In the genomic region with DNA sequence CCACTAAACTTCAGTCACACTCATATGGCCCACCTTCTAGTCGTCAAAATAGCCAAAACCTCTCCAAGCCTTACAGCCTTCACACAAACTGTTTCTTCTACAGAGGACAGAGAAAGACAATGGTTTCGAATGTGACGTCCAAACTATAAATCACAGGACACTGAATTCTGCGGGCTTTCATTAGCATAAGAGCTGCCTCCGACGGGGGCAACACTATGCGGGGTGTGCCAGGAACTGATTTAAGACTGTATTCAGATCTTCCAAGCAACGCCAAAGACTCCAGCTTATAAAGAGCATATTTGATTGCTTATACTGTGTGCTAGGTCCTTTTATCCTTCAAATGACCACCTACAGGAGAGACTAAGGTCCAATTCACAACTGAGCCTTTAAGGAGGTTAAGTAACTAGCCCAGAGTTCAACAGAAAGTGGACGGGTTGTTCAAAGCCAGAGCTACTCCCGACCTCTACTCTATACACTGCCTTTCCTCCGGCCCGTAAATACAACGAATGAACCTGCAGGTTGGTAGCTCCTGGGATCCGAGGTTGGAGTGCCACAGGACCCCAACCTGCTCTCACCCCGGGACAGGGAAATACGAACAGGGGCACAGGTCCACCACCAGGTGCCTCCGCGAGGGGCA, we compare ENCODE assay signal across 8 cellular contexts. TPM values are rescaled to one million over a fixed set of nuclear protein-coding genes. Genes with fewer than 3 reads are reported as not detected.
A peak's percentile ranks its signal among the peaks of the same experiment; 100 is the strongest.
DNase-seq lines count a peak whose midpoint lies in the region; ATAC-seq and TF ChIP-seq lines count a peak whose summit lies in the region.

No MANE protein-coding gene starts in this region.

- DNase-seq in DMS53 (lab: John Stamatoyannopoulos, UW) (peak; percentile 52), HFFc6 (no peak), fibroblast of villous mesenchyme (ENCODE audit: low read depth) (peak; percentile 10), GOT3 (lab: John Stamatoyannopoulos, UW) (no peak)

- TF ChIP-seq CTCF in HFFc6 (IDR thresholded peaks at IDR 0.05) (no peak), SU-DHL-6 (IDR thresholded peaks at IDR 0.05; ENCODE audit: insufficient read depth, low read length, poor library complexity, severe bottlenecking) (peak; percentile 16), fibroblast of villous mesenchyme (IDR thresholded peaks at IDR 0.05; ENCODE audit: insufficient read depth, low read depth, low read length) (peak; percentile 44)

- H3K27ac Mint-ChIP-seq in HFFc6 = peak overlapping the region; percentile 96

- peaks cover 12% of the 10 kb centered on the region for H3K36me3 ChIP-seq in SU-DHL-6 (ENCODE audit: low read length)
- no peaks in the 10 kb centered on the region for H3K36me3 ChIP-seq in rectal smooth muscle tissue (ENCODE audit: control insufficient read depth, insufficient read depth, low read length)

- H3K4me1 Mint-ChIP-seq in HFFc6 (ENCODE audit: low read depth) = peaks cover 25% of the 10 kb centered on the region

- no peaks in the 10 kb centered on the region for H4K20me1 ChIP-seq in SU-DHL-6 (ENCODE audit: low read depth, low read length)

- H3K9ac ChIP-seq in SU-DHL-6 (ENCODE audit: low read length) (peak overlapping the region; percentile 90), rectal smooth muscle tissue (ENCODE audit: low read length) (peak overlapping the region; percentile 6)

- H3K9me2 ChIP-seq in SU-DHL-6 (replicated peaks; ENCODE audit: insufficient read depth, low read length) = no peaks in the 10 kb centered on the region

- ATAC-seq in GM18498 (IDR thresholded peaks at IDR 0.05; ENCODE audit: unreplicated experiment) (no peak), GM18519 (IDR thresholded peaks at IDR 0.05; ENCODE audit: low FRiP score, unreplicated experiment) (no peak)

- 0 out of 2 replicates have a peak, but pooled peaks cover 3% of the 10 kb centered on the region for H3K27me3 Mint-ChIP-seq in HFFc6 (ENCODE audit: insufficient read depth)

- peak overlapping the region; percentile 94 for H3K4me3 Mint-ChIP-seq in HFFc6

- peak overlapping the region; percentile 88 for H2AFZ ChIP-seq in SU-DHL-6 (ENCODE audit: low read depth, low read length, severe bottlenecking)

- H3F3A ChIP-seq in SU-DHL-6 (ENCODE audit: insufficient read depth) = no peaks in the 10 kb centered on the region

- peaks cover 6% of the 10 kb centered on the region; the same call in 1 of the 2 replicates for H3K9me3 ChIP-seq in SU-DHL-6 (ENCODE audit: insufficient read depth, low read length)

- H3K27me3 ChIP-seq in SU-DHL-6 (ENCODE audit: low read length) = no peaks in the 10 kb centered on the region
- H3K27me3 ChIP-seq in rectal smooth muscle tissue (ENCODE audit: control insufficient read depth, insufficient read depth, low read length) = no peaks in the 10 kb centered on the region

- peaks cover 75% of the 10 kb centered on the region for H3K79me2 ChIP-seq in SU-DHL-6 (ENCODE audit: insufficient read depth, low read length)

- peak overlapping the region; percentile 92 for H3K4me3 ChIP-seq in SU-DHL-6 (ENCODE audit: insufficient read depth, low read length, poor library complexity, severe bottlenecking)
- H3K4me3 ChIP-seq in fibroblast of villous mesenchyme (ENCODE audit: low read depth, low read length) = peak overlapping the region; percentile 88
- peak overlapping the region; percentile 69 for H3K4me3 ChIP-seq in rectal smooth muscle tissue (ENCODE audit: low read length)

- peaks cover 8% of the 10 kb centered on the region for H3K4me1 ChIP-seq in rectal smooth muscle tissue (ENCODE audit: control insufficient read depth, insufficient read depth, low read length)

- peaks cover 20% of the 10 kb centered on the region for H3K36me3 Mint-ChIP-seq in HFFc6 (ENCODE audit: low read depth)

- H3K9me3 Mint-ChIP-seq in HFFc6 = no peaks in the 10 kb centered on the region

- H3K4me2 ChIP-seq in SU-DHL-6 (ENCODE audit: low read depth, low read length, poor library complexity, severe bottlenecking) = peak overlapping the region; percentile 84

- H3K27ac ChIP-seq in SU-DHL-6 (ENCODE audit: low read depth, low read length) (peak overlapping the region; percentile 86), rectal smooth muscle tissue (ENCODE audit: low read depth, low read length) (peak overlapping the region; percentile 97)

RNA-seq across cellular contexts. Expression of gene L2HGDH, which starts 0.6 kb away (rescaled TPM):
- 1 to 10 TPM; 3.1 to 5.2 (median 3.4) TPM for total RNA-seq in HFFc6 (2021; fragmentation: NEBNext Ultra II Directional; extraction: Animal tissue kit (Norgen Biotek cat#: 25700))
- 3.5 and 4.3 TPM in 2 replicates for total RNA-seq in fibroblast of villous mesenchyme

RNA-seq across cellular contexts. Expression of gene DMAC2L, which starts 0.7 kb away (rescaled TPM):
- 10 to 100 TPM; 10.6 to 14.5 (median 12.1) TPM for total RNA-seq in HFFc6 (2021; fragmentation: NEBNext Ultra II Directional; extraction: Animal tissue kit (Norgen Biotek cat#: 25700))
- 3.5 and 5.2 TPM in 2 replicates for total RNA-seq in fibroblast of villous mesenchyme

Comparison
In these comparisons a context has a peak if more than half of its experiments do, and no peak if none do; other contexts are left out.
1. DNase-seq: peak in DMS53 (single experiment) and fibroblast of villous mesenchyme (single experiment); none in HFFc6 (single experiment) and GOT3 (single experiment).
2. Peak in every context shown above with its lines, with median percentiles within 50 percentile points of each other: H3K4me3 ChIP-seq.